In genomic region chr6:62039602-62040001, GRCh38 we compare ENCODE assay signal across 23 cellular contexts.
A peak's percentile ranks its signal among the peaks of the same experiment; 100 is the strongest.
DNase-seq lines count a peak whose midpoint lies in the region; ATAC-seq, FAIRE-seq and TF ChIP-seq lines count a peak whose summit lies in the region.
"Had no signal": no experiment of that assay in that cellular context is flagged by ENCODE, and none has a peak within 500 bp of the region (broad histone marks: within the 10 kb centered on the region; RNA-seq: fewer than 3 reads in every experiment).

No MANE protein-coding gene starts in this region.

- no peaks in the 10 kb centered on the region for H3K36me3 Mint-ChIP-seq in T-helper 2 cell treated with Interferon-gamma antibody and Interleukin-4, amounts not matched to agents 5 μg/mL and 100 μg/mL, for 36 hours (ENCODE audit: low read depth)
- H3K36me3 Mint-ChIP-seq: CD4-positive, CD25-positive, alpha-beta regulatory T cell had no signal

- peak; percentile 36; the same call in 1 of the 3 replicates for ATAC-seq in GM12878
- ATAC-seq in HG03196 (IDR thresholded peaks at IDR 0.05; ENCODE audit: unreplicated experiment), result no peak

- H3K4me2 ChIP-seq in OCI-LY3 (ENCODE audit: low read length) (peak overlapping the region; percentile 40), GM12878 (ENCODE audit: control insufficient read depth, insufficient read depth) (no peak overlapping the region)

- no peak overlapping the region for H3K9ac ChIP-seq in OCI-LY3 (ENCODE audit: low read length)
- H3K9ac ChIP-seq in GM12878 (ENCODE audit: control insufficient read depth, insufficient read depth, low read length), result no peak overlapping the region

- H3K4me1 ChIP-seq in OCI-LY3 (ENCODE audit: low read length) (peaks cover 6% of the 10 kb centered on the region), GM12878 (ENCODE audit: control insufficient read depth, insufficient read depth, low read length) (no peaks in the 10 kb centered on the region)
- H3K4me1 ChIP-seq: BE2C, Caco-2 had no signal

- H3K4me3 ChIP-seq in OCI-LY3 (ENCODE audit: low read length), result no peak overlapping the region
- H3K4me3 ChIP-seq in GM12878, result no peak overlapping the region

- H3K79me2 ChIP-seq in OCI-LY3 (ENCODE audit: low read length) (no peaks in the 10 kb centered on the region), GM12878 (ENCODE audit: control insufficient read depth, insufficient read depth, low read length) (no peaks in the 10 kb centered on the region)

- H3K36me3 ChIP-seq in OCI-LY3 (replicated peaks; ENCODE audit: low read depth, low read length) (no peaks in the 10 kb centered on the region), GM12878 (ENCODE audit: control insufficient read depth in 2 of 2, insufficient read depth in 2 of 2, low read length in 1 of 2) (no peaks in the 10 kb centered on the region)
- H3K36me3 ChIP-seq: BE2C had no signal

- TF ChIP-seq EP300 in GM12878 (IDR thresholded peaks at IDR 0.05; ENCODE audit: borderline replicate concordance in 1 of 2, control insufficient read depth in 1 of 2, low read depth in 2 of 2, low read length in 2 of 2), result no peak

- no peak overlapping the region for H3K27ac ChIP-seq in OCI-LY3 (ENCODE audit: low read length)
- H3K27ac ChIP-seq in GM12878 (ENCODE audit: control insufficient read depth, insufficient read depth), result no peak overlapping the region
- H3K27ac ChIP-seq: HL-60, RWPE1 had no signal

- H2AFZ ChIP-seq in OCI-LY3 (ENCODE audit: low read depth, low read length) (no peak overlapping the region; the same call in 1 of the 2 replicates), GM12878 (ENCODE audit: control insufficient read depth, low read depth, low read length) (no peak overlapping the region)

- RAD21 ChIA-PET in GM12878 (lab: Charles Lee; ENCODE audit: unreplicated experiment), result no interaction called here

- in situ Hi-C loops in KBM-7 (cut with MboI; ENCODE audit: low pct_unique_long_range_greater_than_20kb, low sequenced_read_pairs), result no loop called here
- in situ Hi-C loops in GM12878 (cut with MboI), result no loop called here

- SMC1A ChIA-PET in GM12878 (lab: Charles Lee; ENCODE audit: uncharacterized antibody, unreplicated experiment), result no interaction called here

- H3K9me3 Mint-ChIP-seq in T-helper 2 cell treated with Interferon-gamma antibody and Interleukin-4, amounts not matched to agents 5 μg/mL and 100 μg/mL, for 36 hours, result peaks cover 34% of the 10 kb centered on the region

- 6% methylated on average over 1 of the region's 1 CpG for WGBS in GM12878 (ENCODE audit: insufficient coverage, insufficient replicate concordance, low lambda C conversion rate, missing lambda C conversion rate)

- CTCF ChIA-PET in GM12878 (lab: Yijun Ruan, JAX), result no interaction called here

- no peak for TF ChIP-seq RAD21 in GM12878 (IDR thresholded peaks at IDR 0.05; ENCODE audit: insufficient read depth, low read depth, low read length)

- H3K4me1 Mint-ChIP-seq in T-helper 2 cell treated with Interferon-gamma antibody and Interleukin-4, amounts not matched to agents 5 μg/mL and 100 μg/mL, for 36 hours (ENCODE audit: low read depth), result no peaks in the 10 kb centered on the region
- H3K4me1 Mint-ChIP-seq: CD4-positive, CD25-positive, alpha-beta regulatory T cell had no signal

- H3K9me3 ChIP-seq in OCI-LY3 (ENCODE audit: insufficient read depth, low read length) (no peaks in the 10 kb centered on the region), GM12878 (replicated peaks; ENCODE audit: control insufficient read depth, insufficient read depth, low read length) (no peaks in the 10 kb centered on the region)
- H3K9me3 ChIP-seq: BE2C, Caco-2 had no signal

- POLR2A ChIA-PET in GM12878 (lab: Charles Lee), result no interaction called here

- TF ChIP-seq POLR2A in GM12878 (IDR thresholded peaks at IDR 0.05; ENCODE audit: low read depth, low read length), result no peak

- H3K27ac Mint-ChIP-seq in T-helper 2 cell treated with Interferon-gamma antibody and Interleukin-4, amounts not matched to agents 5 μg/mL and 100 μg/mL, for 36 hours, result no peak overlapping the region
- H3K27ac Mint-ChIP-seq: CD4-positive, CD25-positive, alpha-beta regulatory T cell had no signal

- H3K27me3 ChIP-seq in OCI-LY3 (ENCODE audit: low read depth, low read length) (no peaks in the 10 kb centered on the region), GM12878 (replicated peaks in 1 of 2; ENCODE audit: control insufficient read depth in 2 of 2, insufficient read depth in 2 of 2, low read length in 1 of 2) (no peaks in the 10 kb centered on the region)
- H3K27me3 ChIP-seq: BE2C had no signal

- TF ChIP-seq CTCF in OCI-LY3 (IDR thresholded peaks at IDR 0.05; ENCODE audit: low read depth, low read length) (no peak), GM12878 (IDR thresholded peaks at IDR 0.05 in 2 of 3, conservative IDR thresholded peaks at IDR 0.05 in 1 of 3; ENCODE audit: control insufficient read depth in 2 of 3, extremely low read depth in 1 of 3, insufficient read depth in 1 of 3, low read depth in 3 of 3, low read length in 3 of 3) (no peak)

- H4K20me1 ChIP-seq in OCI-LY3 (ENCODE audit: insufficient read depth, low read length) (no peaks in the 10 kb centered on the region), GM12878 (ENCODE audit: control insufficient read depth, insufficient read depth) (no peaks in the 10 kb centered on the region)

- no peaks in the 10 kb centered on the region for H3K27me3 Mint-ChIP-seq in T-helper 2 cell treated with Interferon-gamma antibody and Interleukin-4, amounts not matched to agents 5 μg/mL and 100 μg/mL, for 36 hours (ENCODE audit: low read depth)
- H3K27me3 Mint-ChIP-seq: CD4-positive, CD25-positive, alpha-beta regulatory T cell had no signal

- no peak for FAIRE-seq in GM12878 (lab: Jason Lieb, UNC)
- FAIRE-seq: GM12891, HTR-8/SVneo had no signal

- intact Hi-C loops in GM12878 (cut with micrococcal nuclease; ENCODE audit: unreplicated experiment), result no loop called here

- DNase-seq in KBM-7 (peak; percentile 20), GM12878 (ENCODE audit: low read depth, low spot score) (no peak), 8988T (no peak)
- DNase-seq in T-helper 2 cell treated with Interferon-gamma antibody and Interleukin-4, amounts not matched to agents 5 μg/mL and 100 μg/mL, for 36 hours (ENCODE audit: low spot score), result no peak
- no peak for DNase-seq in activated CD4-positive, alpha-beta T cell treated with anti-CD3 and anti-CD28 coated beads, Interleukin-2, amount 50 U/mL, for 4 hours
- DNase-seq: BE2C; Caco-2; CD4-positive, CD25-positive, alpha-beta regulatory T cell; DMS153; GF-D8; GOT3; IMR-90; NCI-H1105 treated with DMSO at 0.1 percent for 48 hours; NCI-H1694; NCI-H2081 treated with DMSO at 0.1 percent for 48 hours; NCI-H446 treated with DMSO at 0.1 percent for 48 hours; SW 1271 had no signal

- no peak overlapping the region for H3K4me3 Mint-ChIP-seq in T-helper 2 cell treated with Interferon-gamma antibody and Interleukin-4, amounts not matched to agents 5 μg/mL and 100 μg/mL, for 36 hours
- H3K4me3 Mint-ChIP-seq: CD4-positive, CD25-positive, alpha-beta regulatory T cell had no signal

- BruUV-seq in GM12878 (replicated peaks; lab: Mats Ljungman, UMichigan), result no TSS peak

TF ChIP-seq in GM12878, 131 proteins besides CTCF, POLR2A, EP300 and RAD21:
- TF ChIP-seq ZBTB11 (CRISPR knock-in tag; IDR thresholded peaks at IDR 0.05) (no peak), ZSCAN29 (IDR thresholded peaks at IDR 0.05) (no peak)
